ENCODE assay signal across 21 cellular contexts in the genomic region with DNA sequence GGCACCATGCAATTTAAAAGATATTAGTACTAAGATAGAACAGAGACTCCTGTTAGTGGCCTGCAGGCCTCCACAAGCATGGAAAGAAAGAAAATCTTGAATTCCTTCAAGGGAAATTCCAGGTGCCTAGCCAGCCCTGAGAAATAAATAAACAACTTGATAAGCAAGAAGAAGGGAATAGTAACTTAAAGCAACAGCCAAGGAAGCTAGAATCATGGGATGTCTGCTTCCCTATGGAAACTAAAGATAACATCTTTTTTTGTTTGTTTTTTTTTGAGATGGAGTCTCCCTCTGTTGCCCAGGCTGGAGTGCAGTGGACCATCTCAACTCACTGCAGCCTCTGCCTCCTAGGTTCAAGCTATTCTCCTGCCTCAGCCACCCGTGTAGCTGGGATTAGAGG.
DNase-seq lines count a peak whose midpoint lies in the region.
"Had no signal": no experiment of that assay in that cellular context is flagged by ENCODE, and none has a peak within 500 bp of the region (broad histone marks: within the 10 kb centered on the region; RNA-seq: fewer than 3 reads in every experiment).

No MANE protein-coding gene starts in this region.

- peaks cover 49% of the 10 kb centered on the region for H3K4me1 ChIP-seq in SJSA1 (replicated peaks)
- H3K4me1 ChIP-seq: BLaER1, SJCRH30 had no signal

- no peaks in the 10 kb centered on the region for H3K27me3 ChIP-seq in SJSA1 (replicated peaks)
- H3K27me3 ChIP-seq: BLaER1, SJCRH30 had no signal

- no peaks in the 10 kb centered on the region for H3K36me3 Mint-ChIP-seq in activated T-helper 2 cell treated with anti-CD3 and anti-CD28 coated beads, Interferon-gamma antibody, Interleukin-2, Interleukin-4, amounts not matched to agents 10 μg/mL and 5 μg/mL and 100 μg/mL, durations not matched to agents 14 hours and 24 hours and 36 hours (ENCODE audit: low read depth)
- no peaks in the 10 kb centered on the region for H3K36me3 Mint-ChIP-seq in immature natural killer cell
- H3K36me3 Mint-ChIP-seq: CD4-positive, alpha-beta memory T cell had no signal

- H3K27me3 Mint-ChIP-seq in activated T-helper 2 cell treated with anti-CD3 and anti-CD28 coated beads, Interferon-gamma antibody, Interleukin-2, Interleukin-4, amounts not matched to agents 10 μg/mL and 5 μg/mL and 100 μg/mL, durations not matched to agents 14 hours and 24 hours and 36 hours (ENCODE audit: low read depth) = peaks cover 3% of the 10 kb centered on the region
- H3K27me3 Mint-ChIP-seq in immature natural killer cell (ENCODE audit: low read depth in 3 of 3) = peaks cover 0 to 4% (median 0%) of the 10 kb centered on the region in 3 donors

- in situ Hi-C loops in Caki2 (cut with HindIII; ENCODE audit: low pct_unique_long_range_greater_than_20kb, low sequenced_read_pairs) = no loop called here

- no peak overlapping the region for H3K4me3 Mint-ChIP-seq in activated T-helper 2 cell treated with anti-CD3 and anti-CD28 coated beads, Interferon-gamma antibody, Interleukin-2, Interleukin-4, amounts not matched to agents 10 μg/mL and 5 μg/mL and 100 μg/mL, durations not matched to agents 14 hours and 24 hours and 36 hours (ENCODE audit: low read depth)
- H3K4me3 Mint-ChIP-seq in immature natural killer cell = no peak overlapping the region
- H3K4me3 Mint-ChIP-seq: CD4-positive, alpha-beta memory T cell had no signal

- DNase-seq in Caki2 (ENCODE audit: low read depth) (peak; percentile 99), SJSA1 (ENCODE audit: low read depth in 1 of 2, low spot score in 2 of 2) (peak in 1 of 2 experiments; percentile 72), kidney glomerular epithelial cell (lab: John Stamatoyannopoulos, UW) (peak; percentile 94), renal cortical epithelial cell (ENCODE audit: low read depth) (peak; percentile 65), immature natural killer cell (no peak)
- DNase-seq in activated T-helper 2 cell treated with anti-CD3 and anti-CD28 coated beads, Interferon-gamma antibody, Interleukin-2, Interleukin-4, amounts not matched to agents 10 μg/mL and 5 μg/mL and 100 μg/mL, durations not matched to agents 14 hours and 24 hours and 36 hours (ENCODE audit: low spot score) = no peak
- DNase-seq in activated CD4-positive, alpha-beta T cell treated with anti-CD3 and anti-CD28 coated beads, Interleukin-2, amount 50 U/mL, for 4 hours = no peak
- DNase-seq: CD4-positive, alpha-beta memory T cell; DMS53; EL; HCEC 1CT; NCI-H1092 treated with DMSO at 0.1 percent for 48 hours; NCI-H146; NCI-H2029 treated with DMSO at 0.1 percent for 48 hours; NCI-H510A; NCI-H774; SJCRH30 had no signal

- no peak overlapping the region for H3K4me3 ChIP-seq in SJSA1
- H3K4me3 ChIP-seq: A549, BLaER1, GM12878, SJCRH30 had no signal

- no peaks in the 10 kb centered on the region for H3K36me3 ChIP-seq in SJSA1
- H3K36me3 ChIP-seq: BLaER1, SJCRH30 had no signal

- no peak overlapping the region for H3K27ac Mint-ChIP-seq in activated T-helper 2 cell treated with anti-CD3 and anti-CD28 coated beads, Interferon-gamma antibody, Interleukin-2, Interleukin-4, amounts not matched to agents 10 μg/mL and 5 μg/mL and 100 μg/mL, durations not matched to agents 14 hours and 24 hours and 36 hours
- H3K27ac Mint-ChIP-seq in immature natural killer cell = no peak overlapping the region
- H3K27ac Mint-ChIP-seq: CD4-positive, alpha-beta memory T cell had no signal

- H3K27ac ChIP-seq in SJSA1 = peak overlapping the region; percentile 29; the same call in 1 of the 2 replicates
- H3K27ac ChIP-seq: BLaER1, RWPE1, SJCRH30 had no signal

- no peaks in the 10 kb centered on the region for H3K4me1 Mint-ChIP-seq in activated T-helper 2 cell treated with anti-CD3 and anti-CD28 coated beads, Interferon-gamma antibody, Interleukin-2, Interleukin-4, amounts not matched to agents 10 μg/mL and 5 μg/mL and 100 μg/mL, durations not matched to agents 14 hours and 24 hours and 36 hours (ENCODE audit: low read depth)
- H3K4me1 Mint-ChIP-seq in immature natural killer cell = no peaks in the 10 kb centered on the region
- H3K4me1 Mint-ChIP-seq: CD4-positive, alpha-beta memory T cell had no signal

- intact Hi-C loops in activated T-helper 2 cell treated with anti-CD3 and anti-CD28 coated beads, Interferon-gamma antibody, Interleukin-2, Interleukin-4, amounts not matched to agents 10 μg/mL and 5 μg/mL and 100 μg/mL, durations not matched to agents 14 hours and 24 hours and 36 hours (cut with micrococcal nuclease) = no loop called here

- no peaks in the 10 kb centered on the region for H3K9me3 ChIP-seq in SJSA1 (replicated peaks)
- H3K9me3 ChIP-seq: SJCRH30 had no signal

- H3K9me3 Mint-ChIP-seq in activated T-helper 2 cell treated with anti-CD3 and anti-CD28 coated beads, Interferon-gamma antibody, Interleukin-2, Interleukin-4, amounts not matched to agents 10 μg/mL and 5 μg/mL and 100 μg/mL, durations not matched to agents 14 hours and 24 hours and 36 hours = peaks cover 6% of the 10 kb centered on the region
- peaks cover 0 to 3% (median 0%) of the 10 kb centered on the region in 6 donors for H3K9me3 Mint-ChIP-seq in immature natural killer cell

Comparison
In these comparisons a context has a peak if more than half of its experiments do, and no peak if none do; other contexts are left out.
1. DNase-seq: peak in Caki2 (single experiment), kidney glomerular epithelial cell (single experiment) and renal cortical epithelial cell (single experiment); none in activated T-helper 2 cell treated with anti-CD3 and anti-CD28 coated beads, Interferon-gamma antibody, Interleukin-2, Interleukin-4, amounts not matched to agents 10 μg/mL and 5 μg/mL and 100 μg/mL, durations not matched to agents 14 hours and 24 hours and 36 hours (single experiment), activated CD4-positive, alpha-beta T cell treated with anti-CD3 and anti-CD28 coated beads, Interleukin-2, amount 50 U/mL, for 4 hours (0 of 2) and immature natural killer cell (0 of 3).